ENCODE assay signal across 1 cellular context in the genomic region with DNA sequence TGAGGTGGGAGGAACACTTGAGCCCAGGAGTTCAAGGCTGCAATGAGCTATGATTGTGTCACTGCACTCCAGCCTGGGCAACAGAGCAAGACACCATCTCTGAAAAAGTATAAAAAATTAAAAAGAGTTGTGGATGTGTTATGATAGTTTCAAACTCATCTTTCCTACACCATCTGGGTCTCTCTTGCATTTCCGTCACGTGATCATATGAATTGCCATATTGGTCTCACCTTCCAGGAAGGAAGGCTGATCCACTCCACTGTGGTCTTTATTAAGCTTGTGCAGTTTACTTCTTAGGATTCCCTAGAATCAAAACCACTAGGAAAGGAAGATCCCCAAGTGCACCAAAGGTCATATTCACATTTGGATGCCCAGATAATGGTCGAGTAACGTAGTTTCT. TPM values are rescaled to one million over a fixed set of nuclear protein-coding genes. Genes with fewer than 3 reads are reported as not detected.
"Had no signal": no experiment of that assay in that cellular context is flagged by ENCODE, and none has a peak within 500 bp of the region (broad histone marks: within the 10 kb centered on the region; RNA-seq: fewer than 3 reads in every experiment).

No MANE protein-coding gene starts in this region.

RNA-seq across cellular contexts. Expression of a gene that starts 18.2 kb away (rescaled TPM):
- total RNA-seq: HT-29 had no signal
